Comparison of ENCODE assay signal across 12 cellular contexts in genomic region chr17:81329927-81330883, GRCh38. TPM values are rescaled to one million over a fixed set of nuclear protein-coding genes. Genes with fewer than 3 reads are reported as not detected.
DNase-seq lines count a peak whose midpoint lies in the region; ATAC-seq and TF ChIP-seq lines count a peak whose summit lies in the region.
"Had no signal": no experiment of that assay in that cellular context is flagged by ENCODE, and none has a peak within 500 bp of the region (broad histone marks: within the 10 kb centered on the region; RNA-seq: fewer than 3 reads in every experiment).

No MANE protein-coding gene starts in this region.

- no peak overlapping the region; the same call in 1 of the 2 replicates for H3K9ac ChIP-seq in HUES64 (ENCODE audit: low read depth, low read length)
- peak overlapping the region in 1 of 2 donors; percentile 52 for H3K9ac ChIP-seq in stomach smooth muscle (ENCODE audit: low read length in 2 of 2)

- H3K27me3 ChIP-seq in HUES64 (ENCODE audit: insufficient read depth, low read length): no peaks in the 10 kb centered on the region
- peaks cover 16% of the 10 kb centered on the region for H3K27me3 ChIP-seq in kidney epithelial cell (ENCODE audit: control insufficient read depth, insufficient read depth, low read length)
- H3K27me3 ChIP-seq in stomach smooth muscle (ENCODE audit: control insufficient read depth in 1 of 2, insufficient read depth in 2 of 2, low read length in 2 of 2): no peaks in the 10 kb centered on the region

- H3K4me3 ChIP-seq in HUES64 (ENCODE audit: low read length) (no peak overlapping the region), kidney epithelial cell (ENCODE audit: low read depth, low read length) (no peak overlapping the region), stomach smooth muscle (ENCODE audit: low read length in 2 of 2) (no peak overlapping the region)

- H3K4me1 ChIP-seq in HUES64 (ENCODE audit: insufficient read depth, low read length): peaks cover 20% of the 10 kb centered on the region
- H3K4me1 ChIP-seq in stomach smooth muscle (ENCODE audit: control insufficient read depth, insufficient read depth, low read length): peaks cover 48% of the 10 kb centered on the region

- TF ChIP-seq CTCF in VCaP (conservative IDR thresholded peaks at IDR 0.05) (no peak; the same call in 1 of the 2 replicates), kidney epithelial cell (IDR thresholded peaks at IDR 0.05; ENCODE audit: insufficient read depth, low read length, poor library complexity, severe bottlenecking) (peak; percentile 21)

- no peak for ATAC-seq in HG03159 (IDR thresholded peaks at IDR 0.05; ENCODE audit: unreplicated experiment)

- H3K36me3 ChIP-seq in HUES64 (ENCODE audit: insufficient read depth, low read length): no peaks in the 10 kb centered on the region
- H3K36me3 ChIP-seq in kidney epithelial cell (ENCODE audit: control insufficient read depth, insufficient read depth, low read length): no peaks in the 10 kb centered on the region
- no peaks in the 10 kb centered on the region for H3K36me3 ChIP-seq in stomach smooth muscle (ENCODE audit: control insufficient read depth in 2 of 2, insufficient read depth in 2 of 2, low read length in 2 of 2)

- H3K27ac ChIP-seq in HUES64 (ENCODE audit: low read depth, low read length): peak overlapping the region; percentile 28; the same call in 1 of the 2 replicates
- peak overlapping the region; percentile 98 for H3K27ac ChIP-seq in VCaP
- H3K27ac ChIP-seq in stomach smooth muscle (ENCODE audit: low read length): peak overlapping the region; percentile 66

- DNase-seq in kidney epithelial cell (ENCODE audit: low read depth): no peak
- no peak for DNase-seq in NK-92 treated with Interleukin-12 subunit alpha and Interleukin-12 subunit beta, amount 100 ng/mL, for 24 hours (lab: John Stamatoyannopoulos, UW)
- no peak for DNase-seq in NCI-H1105 treated with DMSO at 0.1 percent for 48 hours (lab: John Stamatoyannopoulos, UW)
- no peak for DNase-seq in stimulated activated CD4-positive, alpha-beta T cell treated with anti-CD3 and anti-CD28 coated beads, Interleukin-4, amount 100 ng/mL, for 1 hour
- DNase-seq: activated B cell treated with CpG ODN at 0.5 μM for 24 hours; amygdala; NCI-H187; stimulated activated CD4-positive, alpha-beta T cell treated with anti-CD3 and anti-CD28 coated beads, Interleukin-4, amount 100 ng/mL, for 4 hours had no signal

- 70% methylated on average over 23 of the region's 23 CpGs for WGBS in HUES64

- H3K9me3 ChIP-seq in HUES64 (ENCODE audit: insufficient read depth, low read depth, low read length) (no peaks in the 10 kb centered on the region), stomach smooth muscle (ENCODE audit: control insufficient read depth in 2 of 2, low read length in 2 of 2) (no peaks in the 10 kb centered on the region)

RNA-seq across cellular contexts. Expression of gene SLC38A10, which starts 35.1 kb away (rescaled TPM):
- 22.2 TPM for polyA plus RNA-seq in HUES64 (2013, experiment 1 of 2)
- polyA plus RNA-seq in HUES64 (2013, experiment 2 of 2): 20.5 TPM
- total RNA-seq in kidney epithelial cell: 100 and 120 TPM in 2 replicates

Comparison
In these comparisons a context has a peak if more than half of its experiments do, and no peak if none do; other contexts are left out.
1. H3K27ac ChIP-seq: peak in every context shown above with its lines; median percentile 98 in VCaP; 66 in stomach smooth muscle; 28 in HUES64.